Comparison of ENCODE assay signal across 3 cellular contexts in the genomic region with DNA sequence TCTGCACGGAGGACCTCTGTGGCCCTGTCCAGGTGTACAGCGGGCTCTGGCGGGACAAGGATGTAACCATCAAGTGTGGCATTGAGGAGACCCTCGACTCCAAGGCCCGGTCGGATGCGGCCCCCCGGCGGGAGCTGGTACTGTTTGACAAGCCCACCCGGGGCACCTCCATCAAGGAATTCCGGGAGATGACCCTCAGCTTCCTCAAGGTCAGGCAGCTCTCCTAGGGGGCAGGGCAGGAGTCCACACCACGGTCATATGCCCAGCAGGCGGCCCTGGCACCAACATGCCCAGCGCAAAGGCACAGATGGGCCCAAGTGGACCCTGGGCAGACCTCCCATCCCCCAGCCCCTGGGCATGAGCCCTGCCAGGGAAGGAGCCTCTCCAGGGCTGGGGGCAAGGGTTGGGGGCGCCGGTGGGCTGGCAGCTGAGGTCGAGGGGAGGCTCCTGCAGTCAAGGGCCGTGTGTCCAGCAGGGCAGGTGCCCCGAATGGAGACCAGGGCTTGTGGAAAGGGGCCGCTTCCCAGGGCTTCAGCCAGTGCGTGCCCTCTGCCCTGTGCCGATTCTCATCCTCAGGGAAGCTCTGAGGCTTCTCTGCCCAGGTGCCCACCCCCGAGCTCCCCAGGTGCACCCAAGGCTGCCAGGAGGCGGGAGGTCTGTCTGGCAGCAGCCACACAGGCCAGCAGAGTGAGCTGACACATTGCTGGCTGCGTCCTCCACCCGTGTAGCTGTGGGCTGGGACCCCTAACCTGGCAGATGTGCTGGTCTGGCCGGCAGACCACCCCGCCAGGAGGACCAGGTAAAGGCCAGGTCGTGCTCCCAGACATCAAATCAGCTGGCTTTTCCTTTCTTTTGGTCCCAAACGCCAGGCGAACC.
TF ChIP-seq lines count a peak whose summit lies in the region.

No MANE protein-coding gene starts in this region.

TF ChIP-seq in SK-N-SH treated with all-trans-retinoic acid at 6 μM for 48 hours, 23 proteins besides CTCF, POLR2A, EP300 and RAD21:
- TF ChIP-seq ZFP30 (CRISPR knock-in tag; IDR thresholded peaks at IDR 0.05) (no peak), ISL1 (CRISPR knock-in tag; IDR thresholded peaks at IDR 0.05) (no peak), RARB (CRISPR knock-in tag; IDR thresholded peaks at IDR 0.05) (no peak), ZFP3 (CRISPR knock-in tag; IDR thresholded peaks at IDR 0.05) (no peak), CREB5 (CRISPR knock-in tag; IDR thresholded peaks at IDR 0.05; ENCODE audit: low read depth) (no peak), TOX (CRISPR knock-in tag; IDR thresholded peaks at IDR 0.05; ENCODE audit: borderline replicate concordance) (no peak), ESRRG (CRISPR knock-in tag; IDR thresholded peaks at IDR 0.05) (no peak), ZNF70 (CRISPR knock-in tag; IDR thresholded peaks at IDR 0.05) (no peak)
- TF ChIP-seq, protein P1, sequence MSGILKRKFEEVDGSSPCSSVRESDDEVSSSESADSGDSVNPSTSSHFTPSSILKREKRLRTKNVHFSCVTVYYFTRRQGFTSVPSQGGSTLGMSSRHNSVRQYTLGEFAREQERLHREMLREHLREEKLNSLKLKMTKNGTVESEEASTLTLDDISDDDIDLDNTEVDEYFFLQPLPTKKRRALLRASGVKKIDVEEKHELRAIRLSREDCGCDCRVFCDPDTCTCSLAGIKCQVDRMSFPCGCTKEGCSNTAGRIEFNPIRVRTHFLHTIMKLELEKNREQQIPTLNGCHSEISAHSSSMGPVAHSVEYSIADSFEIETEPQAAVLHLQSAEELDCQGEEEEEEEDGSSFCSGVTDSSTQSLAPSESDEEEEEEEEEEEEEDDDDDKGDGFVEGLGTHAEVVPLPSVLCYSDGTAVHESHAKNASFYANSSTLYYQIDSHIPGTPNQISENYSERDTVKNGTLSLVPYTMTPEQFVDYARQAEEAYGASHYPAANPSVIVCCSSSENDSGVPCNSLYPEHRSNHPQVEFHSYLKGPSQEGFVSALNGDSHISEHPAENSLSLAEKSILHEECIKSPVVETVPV (CRISPR knock-in tag; IDR thresholded peaks at IDR 0.05), result no peak
TF ChIP-seq in SK-N-SH treated with all-trans-retinoic acid at 6 μM for 48 hours: peak in this region for 0.

TF ChIP-seq in SK-N-SH, 30 proteins besides CTCF, POLR2A, EP300 and RAD21:
- TF ChIP-seq, protein P2, sequence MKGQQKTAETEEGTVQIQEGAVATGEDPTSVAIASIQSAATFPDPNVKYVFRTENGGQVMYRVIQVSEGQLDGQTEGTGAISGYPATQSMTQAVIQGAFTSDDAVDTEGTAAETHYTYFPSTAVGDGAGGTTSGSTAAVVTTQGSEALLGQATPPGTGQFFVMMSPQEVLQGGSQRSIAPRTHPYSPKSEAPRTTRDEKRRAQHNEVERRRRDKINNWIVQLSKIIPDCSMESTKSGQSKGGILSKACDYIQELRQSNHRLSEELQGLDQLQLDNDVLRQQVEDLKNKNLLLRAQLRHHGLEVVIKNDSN (IDR thresholded peaks at IDR 0.05; ENCODE audit: borderline replicate concordance, low read depth), result no peak
- TF ChIP-seq RFX5 (IDR thresholded peaks at IDR 0.05; ENCODE audit: low read length), result no peak
- no peak for TF ChIP-seq TEAD4 (IDR thresholded peaks at IDR 0.05; ENCODE audit: borderline replicate concordance, insufficient read depth)
- TF ChIP-seq ELF1 (IDR thresholded peaks at IDR 0.05), result no peak
- TF ChIP-seq JUND (IDR thresholded peaks at IDR 0.05), result no peak
- TF ChIP-seq TCF12 (IDR thresholded peaks at IDR 0.05), result no peak
- TF ChIP-seq RCOR1 (IDR thresholded peaks at IDR 0.05; ENCODE audit: low read length), result no peak
- no peak for TF ChIP-seq GATA2 (CRISPR knock-in tag; IDR thresholded peaks at IDR 0.05)
- no peak for TF ChIP-seq NFIC (IDR thresholded peaks at IDR 0.05; ENCODE audit: borderline replicate concordance)
- TF ChIP-seq YY1 (IDR thresholded peaks at IDR 0.05; ENCODE audit: low read depth), result no peak
- no peak for TF ChIP-seq MXI1 (IDR thresholded peaks at IDR 0.05; ENCODE audit: low read depth, low read length)
- TF ChIP-seq, protein P3, sequence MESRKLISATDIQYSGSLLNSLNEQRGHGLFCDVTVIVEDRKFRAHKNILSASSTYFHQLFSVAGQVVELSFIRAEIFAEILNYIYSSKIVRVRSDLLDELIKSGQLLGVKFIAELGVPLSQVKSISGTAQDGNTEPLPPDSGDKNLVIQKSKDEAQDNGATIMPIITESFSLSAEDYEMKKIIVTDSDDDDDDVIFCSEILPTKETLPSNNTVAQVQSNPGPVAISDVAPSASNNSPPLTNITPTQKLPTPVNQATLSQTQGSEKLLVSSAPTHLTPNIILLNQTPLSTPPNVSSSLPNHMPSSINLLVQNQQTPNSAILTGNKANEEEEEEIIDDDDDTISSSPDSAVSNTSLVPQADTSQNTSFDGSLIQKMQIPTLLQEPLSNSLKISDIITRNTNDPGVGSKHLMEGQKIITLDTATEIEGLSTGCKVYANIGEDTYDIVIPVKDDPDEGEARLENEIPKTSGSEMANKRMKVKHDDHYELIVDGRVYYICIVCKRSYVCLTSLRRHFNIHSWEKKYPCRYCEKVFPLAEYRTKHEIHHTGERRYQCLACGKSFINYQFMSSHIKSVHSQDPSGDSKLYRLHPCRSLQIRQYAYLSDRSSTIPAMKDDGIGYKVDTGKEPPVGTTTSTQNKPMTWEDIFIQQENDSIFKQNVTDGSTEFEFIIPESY (IDR thresholded peaks at IDR 0.05; ENCODE audit: borderline replicate concordance, low read depth), result no peak
- TF ChIP-seq SIN3A (IDR thresholded peaks at IDR 0.05; ENCODE audit: borderline replicate concordance, low read depth, low read length), result no peak
- TF ChIP-seq, protein P4, sequence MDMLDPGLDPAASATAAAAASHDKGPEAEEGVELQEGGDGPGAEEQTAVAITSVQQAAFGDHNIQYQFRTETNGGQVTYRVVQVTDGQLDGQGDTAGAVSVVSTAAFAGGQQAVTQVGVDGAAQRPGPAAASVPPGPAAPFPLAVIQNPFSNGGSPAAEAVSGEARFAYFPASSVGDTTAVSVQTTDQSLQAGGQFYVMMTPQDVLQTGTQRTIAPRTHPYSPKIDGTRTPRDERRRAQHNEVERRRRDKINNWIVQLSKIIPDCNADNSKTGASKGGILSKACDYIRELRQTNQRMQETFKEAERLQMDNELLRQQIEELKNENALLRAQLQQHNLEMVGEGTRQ (IDR thresholded peaks at IDR 0.05; ENCODE audit: borderline replicate concordance, low read depth, low read length), result no peak
- TF ChIP-seq RXRA (IDR thresholded peaks at IDR 0.05; ENCODE audit: borderline replicate concordance, low read depth), result no peak
- TF ChIP-seq CHD2 (IDR thresholded peaks at IDR 0.05; ENCODE audit: low read length, partially characterized antibody), result no peak

TF ChIP-seq in K562, 482 proteins besides CTCF, POLR2A, EP300 and RAD21 (continues in another document):
- TF ChIP-seq SRSF1 (IDR thresholded peaks at IDR 0.05; ENCODE audit: low read depth, low read length), result 0 out of 2 replicates have a peak, but pooled peaks have one; percentile 14
- TF ChIP-seq PATZ1 (CRISPR knock-in tag; IDR thresholded peaks at IDR 0.05; ENCODE audit: borderline replicate concordance), result no peak
- peak; percentile 18 for TF ChIP-seq PCBP1 (IDR thresholded peaks at IDR 0.05; ENCODE audit: low read depth, low read length, poor library complexity, severe bottlenecking)
- TF ChIP-seq FOXJ3 (CRISPR knock-in tag; IDR thresholded peaks at IDR 0.05), result no peak
- 0 out of 2 replicates have a peak, but pooled peaks have one; percentile 6 for TF ChIP-seq ZBTB7A (IDR thresholded peaks at IDR 0.05; ENCODE audit: borderline replicate concordance, control insufficient read depth, low read depth, low read length)
- TF ChIP-seq SUPT5H (IDR thresholded peaks at IDR 0.05), result no peak; the same call in 1 of the 2 replicates
- TF ChIP-seq C11orf30 (IDR thresholded peaks at IDR 0.05; ENCODE audit: low read depth), result no peak
- no peak for TF ChIP-seq CGGBP1 (CRISPR knock-in tag; IDR thresholded peaks at IDR 0.05)
- TF ChIP-seq HMGN3 (IDR thresholded peaks at IDR 0.05; ENCODE audit: borderline replicate concordance, extremely low read depth, insufficient read length, low read depth, low read length), result peak; percentile 25
- TF ChIP-seq PTBP1 (IDR thresholded peaks at IDR 0.05; ENCODE audit: low read depth, low read length), result peak; percentile 6; the same call in 1 of the 2 replicates
- peak; percentile 72 for TF ChIP-seq POLR2G (IDR thresholded peaks at IDR 0.05; ENCODE audit: low read depth, low read length)
- no peak for TF ChIP-seq GABPA (tag; conservative IDR thresholded peaks at IDR 0.05; ENCODE audit: low read depth)
- TF ChIP-seq DIDO1 (tag; IDR thresholded peaks at IDR 0.05; ENCODE audit: low read depth), result no peak
- TF ChIP-seq RBM22 (IDR thresholded peaks at IDR 0.05; ENCODE audit: low read depth, low read length, poor library complexity, severe bottlenecking), result peak; percentile 38
- TF ChIP-seq, protein P5, sequence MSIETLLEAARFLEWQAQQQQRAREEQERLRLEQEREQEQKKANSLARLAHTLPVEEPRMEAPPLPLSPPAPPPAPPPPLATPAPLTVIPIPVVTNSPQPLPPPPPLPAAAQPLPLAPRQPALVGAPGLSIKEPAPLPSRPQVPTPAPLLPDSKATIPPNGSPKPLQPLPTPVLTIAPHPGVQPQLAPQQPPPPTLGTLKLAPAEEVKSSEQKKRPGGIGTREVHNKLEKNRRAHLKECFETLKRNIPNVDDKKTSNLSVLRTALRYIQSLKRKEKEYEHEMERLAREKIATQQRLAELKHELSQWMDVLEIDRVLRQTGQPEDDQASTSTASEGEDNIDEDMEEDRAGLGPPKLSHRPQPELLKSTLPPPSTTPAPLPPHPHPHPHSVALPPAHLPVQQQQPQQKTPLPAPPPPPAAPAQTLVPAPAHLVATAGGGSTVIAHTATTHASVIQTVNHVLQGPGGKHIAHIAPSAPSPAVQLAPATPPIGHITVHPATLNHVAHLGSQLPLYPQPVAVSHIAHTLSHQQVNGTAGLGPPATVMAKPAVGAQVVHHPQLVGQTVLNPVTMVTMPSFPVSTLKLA (conservative IDR thresholded peaks at IDR 0.05), result no peak
- peak; percentile 33 for TF ChIP-seq RBBP5 (IDR thresholded peaks at IDR 0.05; ENCODE audit: borderline replicate concordance, insufficient read depth, low read length, poor library complexity, severe bottlenecking)
- TF ChIP-seq FIP1L1 (IDR thresholded peaks at IDR 0.05; ENCODE audit: low read depth, low read length, poor library complexity, severe bottlenecking), result peak; percentile 48
- TF ChIP-seq ILF3 (IDR thresholded peaks at IDR 0.05; ENCODE audit: borderline replicate concordance), result no peak
- TF ChIP-seq XRCC5 (IDR thresholded peaks at IDR 0.05; ENCODE audit: low read depth, low read length), result 0 out of 2 replicates have a peak, but pooled peaks have one; percentile 27
- peak; percentile 5; the same call in 1 of the 2 replicates for TF ChIP-seq POLR2AphosphoS2 (IDR thresholded peaks at IDR 0.05; ENCODE audit: low read length)
- no peak for TF ChIP-seq KLF13 (tag; IDR thresholded peaks at IDR 0.05; ENCODE audit: borderline replicate concordance, low read depth)
- no peak for TF ChIP-seq CEBPZ (IDR thresholded peaks at IDR 0.05; ENCODE audit: borderline replicate concordance, low read depth, low read length)
- peak; percentile 82; the same call in 1 of the 2 replicates for TF ChIP-seq HNRNPL (IDR thresholded peaks at IDR 0.05; ENCODE audit: low read depth, low read length)
- TF ChIP-seq CEBPB (tag; IDR thresholded peaks at IDR 0.05), result no peak
- TF ChIP-seq HNRNPUL1 (IDR thresholded peaks at IDR 0.05; ENCODE audit: low read length), result peak; percentile 73; the same call in 1 of the 2 replicates
- peak; percentile 25 for TF ChIP-seq RBFOX2 (IDR thresholded peaks at IDR 0.05; ENCODE audit: low read depth, low read length)
- no peak for TF ChIP-seq JUND (IDR thresholded peaks at IDR 0.05; ENCODE audit: borderline replicate concordance, low read depth, low read length)
- no peak for TF ChIP-seq JUND (tag; IDR thresholded peaks at IDR 0.05; ENCODE audit: borderline replicate concordance, low read depth, low read length)
- no peak for TF ChIP-seq ELK3 (CRISPR knock-in tag; IDR thresholded peaks at IDR 0.05)
- no peak for TF ChIP-seq FOS (IDR thresholded peaks at IDR 0.05; ENCODE audit: extremely low read depth, insufficient read length)
